ENCODE assay signal across 16 cellular contexts in the genomic region with DNA sequence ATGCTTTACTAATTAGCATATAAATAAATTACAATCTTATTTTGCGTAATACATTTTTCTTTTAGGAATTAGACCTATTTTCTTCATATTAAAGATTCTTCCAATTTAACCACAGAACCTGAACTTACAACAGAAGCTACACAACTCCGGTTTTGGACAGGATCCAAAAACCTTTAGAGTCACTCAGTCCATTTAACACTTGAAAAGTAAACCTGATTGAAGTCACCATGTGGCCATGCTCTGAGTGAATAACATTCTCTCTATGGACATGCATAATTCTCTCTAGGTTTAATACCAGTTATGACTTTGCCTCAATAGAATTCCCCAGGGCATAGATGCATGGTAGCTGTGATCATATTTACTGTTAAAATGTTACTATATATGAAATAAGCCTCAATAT.
"Had no signal": no experiment of that assay in that cellular context is flagged by ENCODE, and none has a peak within 500 bp of the region (broad histone marks: within the 10 kb centered on the region; RNA-seq: fewer than 3 reads in every experiment).

No MANE protein-coding gene starts in this region.

- H3K4me3 Mint-ChIP-seq: activated CD4-positive, alpha-beta memory T cell treated with anti-CD3 and anti-CD28 coated beads for 36 hours; activated CD8-positive, alpha-beta memory T cell treated with anti-CD3 and anti-CD28 coated beads, Interleukin-2, amount 10 ng/mL, durations not matched to agents 7 days and 5 days; activated naive CD4-positive, alpha-beta T cell treated with anti-CD3 and anti-CD28 coated beads, Interleukin-2, amount 10 ng/mL, durations not matched to agents 7 days and 5 days; endodermal cell; immature natural killer cell; nephron progenitor cell; stimulated activated naive CD8-positive, alpha-beta T cell treated with anti-CD3 and anti-CD28 coated beads, Interleukin-15, Interleukin-2, amounts not matched to agents 100 ng/mL and 50 ng/mL, for 24 hours; type B pancreatic cell had no signal

- H3K27ac Mint-ChIP-seq: activated CD4-positive, alpha-beta memory T cell treated with anti-CD3 and anti-CD28 coated beads for 36 hours; activated CD8-positive, alpha-beta memory T cell treated with anti-CD3 and anti-CD28 coated beads, Interleukin-2, amount 10 ng/mL, durations not matched to agents 7 days and 5 days; activated naive CD4-positive, alpha-beta T cell treated with anti-CD3 and anti-CD28 coated beads, Interleukin-2, amount 10 ng/mL, durations not matched to agents 7 days and 5 days; endodermal cell; immature natural killer cell; nephron progenitor cell; stimulated activated naive CD8-positive, alpha-beta T cell treated with anti-CD3 and anti-CD28 coated beads, Interleukin-15, Interleukin-2, amounts not matched to agents 100 ng/mL and 50 ng/mL, for 24 hours; type B pancreatic cell had no signal

- H3K4me2 ChIP-seq: smooth muscle cell had no signal

- H3K27ac ChIP-seq: ascending aorta, heart left ventricle, suprapubic skin, WERI-Rb-1 had no signal

- H3K4me1 ChIP-seq: ascending aorta, heart left ventricle, suprapubic skin had no signal

- H3K4me1 Mint-ChIP-seq: activated CD8-positive, alpha-beta memory T cell treated with anti-CD3 and anti-CD28 coated beads, Interleukin-2, amount 10 ng/mL, durations not matched to agents 7 days and 5 days; activated naive CD4-positive, alpha-beta T cell treated with anti-CD3 and anti-CD28 coated beads, Interleukin-2, amount 10 ng/mL, durations not matched to agents 7 days and 5 days; immature natural killer cell had no signal

- H3K4me3 ChIP-seq: ascending aorta, heart left ventricle, smooth muscle cell, suprapubic skin had no signal

- H3K36me3 ChIP-seq: ascending aorta, heart left ventricle, suprapubic skin, WERI-Rb-1 had no signal

- H3K9me3 ChIP-seq: ascending aorta, heart left ventricle, suprapubic skin had no signal

- H3K27me3 ChIP-seq: ascending aorta, heart left ventricle, suprapubic skin had no signal

- H3K27me3 Mint-ChIP-seq: activated CD4-positive, alpha-beta memory T cell treated with anti-CD3 and anti-CD28 coated beads for 36 hours; activated CD8-positive, alpha-beta memory T cell treated with anti-CD3 and anti-CD28 coated beads, Interleukin-2, amount 10 ng/mL, durations not matched to agents 7 days and 5 days; activated naive CD4-positive, alpha-beta T cell treated with anti-CD3 and anti-CD28 coated beads, Interleukin-2, amount 10 ng/mL, durations not matched to agents 7 days and 5 days; stimulated activated naive CD8-positive, alpha-beta T cell treated with anti-CD3 and anti-CD28 coated beads, Interleukin-15, Interleukin-2, amounts not matched to agents 100 ng/mL and 50 ng/mL, for 24 hours; type B pancreatic cell had no signal

- ATAC-seq: activated CD8-positive, alpha-beta memory T cell treated with anti-CD3 and anti-CD28 coated beads, Interleukin-2, amount 10 ng/mL, durations not matched to agents 7 days and 5 days; heart left ventricle; right cardiac atrium had no signal

- H3K36me3 Mint-ChIP-seq: activated CD4-positive, alpha-beta memory T cell treated with anti-CD3 and anti-CD28 coated beads for 36 hours; activated CD8-positive, alpha-beta memory T cell treated with anti-CD3 and anti-CD28 coated beads, Interleukin-2, amount 10 ng/mL, durations not matched to agents 7 days and 5 days; activated naive CD4-positive, alpha-beta T cell treated with anti-CD3 and anti-CD28 coated beads, Interleukin-2, amount 10 ng/mL, durations not matched to agents 7 days and 5 days; immature natural killer cell; type B pancreatic cell had no signal

- H3K9me3 Mint-ChIP-seq: nephron progenitor cell, type B pancreatic cell had no signal

- DNase-seq: activated CD4-positive, alpha-beta memory T cell treated with anti-CD3 and anti-CD28 coated beads for 36 hours; activated CD8-positive, alpha-beta memory T cell treated with anti-CD3 and anti-CD28 coated beads, Interleukin-2, amount 10 ng/mL, durations not matched to agents 7 days and 5 days; activated naive CD4-positive, alpha-beta T cell treated with anti-CD3 and anti-CD28 coated beads, Interleukin-2, amount 10 ng/mL, durations not matched to agents 7 days and 5 days; activated T-cell treated with anti-CD3 and anti-CD28 coated beads, Interleukin-2, amount 50 U/mL, for 1 hour; endodermal cell; heart left ventricle; immature natural killer cell; nephron progenitor cell; occipital lobe; right cardiac atrium; WERI-Rb-1 had no signal
